20 cellular contexts compared by ENCODE assay signal in genomic region chr2:58157754-58158153, GRCh38.
DNase-seq lines count a peak whose midpoint lies in the region; ATAC-seq, FAIRE-seq and TF ChIP-seq lines count a peak whose summit lies in the region.
"Had no signal": no experiment of that assay in that cellular context is flagged by ENCODE, and none has a peak within 500 bp of the region (broad histone marks: within the 10 kb centered on the region; RNA-seq: fewer than 3 reads in every experiment).

No MANE protein-coding gene starts in this region.

- no peak for FAIRE-seq in GM12878 (lab: Jason Lieb, UNC)
- FAIRE-seq: H54 had no signal

- intact Hi-C loops in GM12878 (cut with micrococcal nuclease; ENCODE audit: unreplicated experiment): loop anchor here (5.0 kb wide), 1 partner anchor 250 kb away; no protein-coding TSS in a partner anchor

- no peak for TF ChIP-seq RAD21 in GM12878 (IDR thresholded peaks at IDR 0.05; ENCODE audit: insufficient read depth, low read depth, low read length)

- SMC1A ChIA-PET in GM12878 (lab: Charles Lee; ENCODE audit: uncharacterized antibody, unreplicated experiment): interaction anchor here (0.9 to 3.0 kb wide), 8 partner anchors 10 to 249 kb away, joined by 3 to 10 read pairs (median 4); no protein-coding TSS in a partner anchor

- H3K4me3 ChIP-seq in GM12878 (no peak overlapping the region), smooth muscle cell (no peak overlapping the region)

- H3K27ac Mint-ChIP-seq in activated T-cell treated with anti-CD3 and anti-CD28 coated beads, Interleukin-2, amount 50 U/mL, for 72 hours: no peak overlapping the region
- H3K27ac Mint-ChIP-seq: CD8-positive, alpha-beta memory T cell; T-helper 1 cell treated with Interleukin-12 subunit alpha and Interleukin-12 subunit beta and Interleukin-4 antibody, amounts not matched to agents 30 μg/mL and 1 μg/mL, for 36 hours had no signal

- no peak for TF ChIP-seq CTCF in GM12878 (IDR thresholded peaks at IDR 0.05 in 2 of 3, conservative IDR thresholded peaks at IDR 0.05 in 1 of 3; ENCODE audit: control insufficient read depth in 2 of 3, extremely low read depth in 1 of 3, insufficient read depth in 1 of 3, low read depth in 3 of 3, low read length in 3 of 3)
- TF ChIP-seq CTCF in smooth muscle cell (IDR thresholded peaks at IDR 0.05; ENCODE audit: borderline replicate concordance, insufficient read depth, poor library complexity, severe bottlenecking): no peak

- TF ChIP-seq POLR2A in GM12878 (IDR thresholded peaks at IDR 0.05; ENCODE audit: low read depth, low read length): no peak

- POLR2A ChIA-PET in GM12878 (lab: Charles Lee): interaction anchor here (0.6 kb wide), 1 partner anchor 104 kb away, joined by 6 read pairs; no protein-coding TSS in a partner anchor

- BruUV-seq in GM12878 (replicated peaks; lab: Mats Ljungman, UMichigan): no TSS peak

- no peak for TF ChIP-seq EP300 in GM12878 (IDR thresholded peaks at IDR 0.05; ENCODE audit: borderline replicate concordance in 1 of 2, control insufficient read depth in 1 of 2, low read depth in 2 of 2, low read length in 2 of 2)

- no peaks in the 10 kb centered on the region for H3F3A ChIP-seq in smooth muscle cell (ENCODE audit: low read depth)

- H3K27ac ChIP-seq in GM12878 (ENCODE audit: control insufficient read depth, insufficient read depth) (no peak overlapping the region), smooth muscle cell (ENCODE audit: low read depth) (peak overlapping the region; percentile 69)
- H3K27ac ChIP-seq: C4-2B, KMS-11 had no signal

- no peak overlapping the region for H3K4me3 Mint-ChIP-seq in activated T-cell treated with anti-CD3 and anti-CD28 coated beads, Interleukin-2, amount 50 U/mL, for 72 hours
- H3K4me3 Mint-ChIP-seq: CD8-positive, alpha-beta memory T cell; T-helper 1 cell treated with Interleukin-12 subunit alpha and Interleukin-12 subunit beta and Interleukin-4 antibody, amounts not matched to agents 30 μg/mL and 1 μg/mL, for 36 hours had no signal

- peaks cover 10 to 16% of the 10 kb centered on the region in 2 donors for H3K36me3 Mint-ChIP-seq in activated T-cell treated with anti-CD3 and anti-CD28 coated beads, Interleukin-2, amount 50 U/mL, for 72 hours (ENCODE audit: insufficient read depth in 2 of 2)

- no peaks in the 10 kb centered on the region for H3K79me2 ChIP-seq in GM12878 (ENCODE audit: control insufficient read depth, insufficient read depth, low read length)
- no peaks in the 10 kb centered on the region for H3K79me2 ChIP-seq in smooth muscle cell (ENCODE audit: low read depth)

- H4K20me1 ChIP-seq in GM12878 (ENCODE audit: control insufficient read depth, insufficient read depth) (no peaks in the 10 kb centered on the region), smooth muscle cell (ENCODE audit: low read depth) (no peaks in the 10 kb centered on the region)

- CTCF ChIA-PET in GM12878 (lab: Yijun Ruan, JAX): interaction anchor here (0.6 to 1.7 kb wide), 6 partner anchors 10 to 398 kb away, joined by 3 to 5 read pairs (median 3); no protein-coding TSS in a partner anchor

- no peak overlapping the region for H2AFZ ChIP-seq in GM12878 (ENCODE audit: control insufficient read depth, low read depth, low read length)
- H2AFZ ChIP-seq in smooth muscle cell (ENCODE audit: low read depth): no peak overlapping the region

- no peaks in the 10 kb centered on the region for H3K27me3 ChIP-seq in GM12878 (replicated peaks in 1 of 2; ENCODE audit: control insufficient read depth in 2 of 2, insufficient read depth in 2 of 2, low read length in 1 of 2)
- no peaks in the 10 kb centered on the region for H3K27me3 ChIP-seq in smooth muscle cell (ENCODE audit: low read depth)

- no peaks in the 10 kb centered on the region for H3K27me3 Mint-ChIP-seq in activated T-cell treated with anti-CD3 and anti-CD28 coated beads, Interleukin-2, amount 50 U/mL, for 72 hours (ENCODE audit: low read depth)
- H3K27me3 Mint-ChIP-seq: CD8-positive, alpha-beta memory T cell had no signal

- H3K4me2 ChIP-seq in GM12878 (ENCODE audit: control insufficient read depth, insufficient read depth) (no peak overlapping the region), smooth muscle cell (no peak overlapping the region)
- H3K4me2 ChIP-seq: KMS-11 had no signal

- ATAC-seq in GM12878: no peak
- ATAC-seq in activated T-cell treated with anti-CD3 and anti-CD28 coated beads, Interleukin-2, amount 50 U/mL, for 72 hours (replicated peaks in 1 of 2): no peak
- ATAC-seq: Panc1 had no signal

- H3K9me3 ChIP-seq in GM12878 (replicated peaks; ENCODE audit: control insufficient read depth, insufficient read depth, low read length): no peaks in the 10 kb centered on the region
- H3K9me3 ChIP-seq in smooth muscle cell (replicated peaks; ENCODE audit: low read depth): no peaks in the 10 kb centered on the region

- no peaks in the 10 kb centered on the region for H3K4me1 ChIP-seq in GM12878 (ENCODE audit: control insufficient read depth, insufficient read depth, low read length)
- peaks cover 5% of the 10 kb centered on the region for H3K4me1 ChIP-seq in smooth muscle cell (ENCODE audit: low read depth)

- RAD21 ChIA-PET in GM12878 (lab: Charles Lee; ENCODE audit: unreplicated experiment): interaction anchor here (1.6 kb wide), 1 partner anchor 252 kb away, joined by 6 read pairs; no protein-coding TSS in a partner anchor

- H3K9me3 Mint-ChIP-seq in activated T-cell treated with anti-CD3 and anti-CD28 coated beads, Interleukin-2, amount 50 U/mL, for 72 hours: no peaks in the 10 kb centered on the region
- H3K9me3 Mint-ChIP-seq: T-helper 1 cell treated with Interleukin-12 subunit alpha and Interleukin-12 subunit beta and Interleukin-4 antibody, amounts not matched to agents 30 μg/mL and 1 μg/mL, for 36 hours had no signal

- H3K4me1 Mint-ChIP-seq in activated T-cell treated with anti-CD3 and anti-CD28 coated beads, Interleukin-2, amount 50 U/mL, for 72 hours (ENCODE audit: low read depth): no peaks in the 10 kb centered on the region

- H3K36me3 ChIP-seq in GM12878 (ENCODE audit: control insufficient read depth in 2 of 2, insufficient read depth in 2 of 2, low read length in 1 of 2) (peaks cover 2 to 19% of the 10 kb centered on the region in 2 experiments), smooth muscle cell (ENCODE audit: low read depth) (peaks cover 4% of the 10 kb centered on the region)

- in situ Hi-C loops in GM12878 (cut with MboI) (no loop called here), KBM-7 (cut with MboI; ENCODE audit: low pct_unique_long_range_greater_than_20kb, low sequenced_read_pairs) (no loop called here)

- DNase-seq in NCI-H1105 treated with DMSO at 0.1 percent for 48 hours (lab: John Stamatoyannopoulos, UW): peak; percentile 5
- no peak for DNase-seq in NCI-H1105 (lab: John Stamatoyannopoulos, UW)
- DNase-seq in NCI-H446 treated with DMSO at 0.1 percent for 48 hours (lab: John Stamatoyannopoulos, UW): peak; percentile 20
- DNase-seq in GM12878 (ENCODE audit: low read depth, low spot score): no peak
- no peak for DNase-seq in smooth muscle cell (lab: John Stamatoyannopoulos, UW; ENCODE audit: unreplicated experiment)
- DNase-seq in activated T-cell treated with anti-CD3 and anti-CD28 coated beads, Interleukin-2, amount 50 U/mL, for 72 hours: no peak
- no peak for DNase-seq in AG08396 (ENCODE audit: low spot score)
- no peak for DNase-seq in KBM-7
- DNase-seq: 8988T; AML-193; CD8-positive, alpha-beta memory T cell; DMS79; NCI-H1417 treated with DMSO at 0.1 percent for 48 hours; NCI-H187; NCI-H748 treated with DMSO at 0.1 percent for 48 hours had no signal

- H3K9ac ChIP-seq in GM12878 (ENCODE audit: control insufficient read depth, insufficient read depth, low read length) (no peak overlapping the region), smooth muscle cell (ENCODE audit: low read depth) (no peak overlapping the region)
- H3K9ac ChIP-seq: KMS-11 had no signal

TF ChIP-seq in GM12878, 131 proteins besides CTCF, POLR2A, EP300 and RAD21 (continues in another document):
- TF ChIP-seq STAT3 (IDR thresholded peaks at IDR 0.05; ENCODE audit: low read depth, low read length) (no peak), ZBTB40 (IDR thresholded peaks at IDR 0.05; ENCODE audit: borderline replicate concordance) (peak; percentile 48; the same call in 1 of the 2 replicates), ZBED1 (IDR thresholded peaks at IDR 0.05; ENCODE audit: borderline replicate concordance) (no peak), HDAC6 (IDR thresholded peaks at IDR 0.05; ENCODE audit: unreplicated experiment) (no peak), STAT1 (conservative IDR thresholded peaks at IDR 0.05) (no peak)
- TF ChIP-seq, protein P1, sequence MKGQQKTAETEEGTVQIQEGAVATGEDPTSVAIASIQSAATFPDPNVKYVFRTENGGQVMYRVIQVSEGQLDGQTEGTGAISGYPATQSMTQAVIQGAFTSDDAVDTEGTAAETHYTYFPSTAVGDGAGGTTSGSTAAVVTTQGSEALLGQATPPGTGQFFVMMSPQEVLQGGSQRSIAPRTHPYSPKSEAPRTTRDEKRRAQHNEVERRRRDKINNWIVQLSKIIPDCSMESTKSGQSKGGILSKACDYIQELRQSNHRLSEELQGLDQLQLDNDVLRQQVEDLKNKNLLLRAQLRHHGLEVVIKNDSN (IDR thresholded peaks at IDR 0.05; ENCODE audit: borderline replicate concordance, extremely low read length, insufficient read depth, low read depth, low read length): no peak

Comparison
In these comparisons a context has a peak if more than half of its experiments do, and no peak if none do; other contexts are left out.
1. DNase-seq: peak in NCI-H1105 treated with DMSO at 0.1 percent for 48 hours (single experiment) and NCI-H446 treated with DMSO at 0.1 percent for 48 hours (single experiment); none in NCI-H1105 (single experiment), GM12878 (single experiment), smooth muscle cell (single experiment), activated T-cell treated with anti-CD3 and anti-CD28 coated beads, Interleukin-2, amount 50 U/mL, for 72 hours (0 of 2), AG08396 (single experiment) and KBM-7 (single experiment).